In genomic region chr2:6773694-6774044, GRCh38 we compare ENCODE assay signal across 16 cellular contexts.
"Had no signal": no experiment of that assay in that cellular context is flagged by ENCODE, and none has a peak within 500 bp of the region (broad histone marks: within the 10 kb centered on the region; RNA-seq: fewer than 3 reads in every experiment).

No MANE protein-coding gene starts in this region.

- H3K4me1 ChIP-seq: pancreas, psoas muscle, uterus had no signal

- H3K9me3 ChIP-seq: left ventricle myocardium inferior, pancreas, psoas muscle, tibial nerve, uterus had no signal

- H3K36me3 ChIP-seq: cardiac muscle cell, left ventricle myocardium inferior, pancreas, tibial nerve, uterus had no signal

- DNase-seq: cortex of kidney had no signal

- H3K27ac Mint-ChIP-seq: activated CD4-positive, alpha-beta T cell treated with anti-CD3 and anti-CD28 coated beads, Interleukin-2, amount 10 ng/mL, durations not matched to agents 7 days and 5 days; activated CD8-positive, alpha-beta memory T cell treated with anti-CD3 and anti-CD28 coated beads, Interleukin-2, amount 10 ng/mL, durations not matched to agents 7 days and 5 days; activated CD8-positive, alpha-beta T cell treated with anti-CD3 and anti-CD28 coated beads for 36 hours; activated naive CD8-positive, alpha-beta T cell treated with anti-CD3 and anti-CD28 coated beads, Interleukin-2, amount 50 U/mL, for 24 hours; activated T-helper 1 cell treated with anti-CD3 and anti-CD28 coated beads, Interleukin-12 subunit alpha, Interleukin-12 subunit beta, Interleukin-2, Interleukin-4 antibody, amounts not matched to agents 30 ng/mL and 10 ng/mL and 1 ng/mL, durations not matched to agents 14 hours and 24 hours and 36 hours; natural killer cell; stimulated activated effector memory CD8-positive, alpha-beta T cell treated with anti-CD3 and anti-CD28 coated beads, Interleukin-12 subunit alpha, Interleukin-12 subunit beta, amount 100 ng/mL, for 72 hours; stimulated activated naive CD8-positive, alpha-beta T cell treated with anti-CD3 and anti-CD28 coated beads, Interleukin-15, amount 100 ng/mL, for 72 hours; T-helper 2 cell treated with Interferon-gamma antibody and Interleukin-4, amounts not matched to agents 5 μg/mL and 100 μg/mL, for 36 hours had no signal

- H3K36me3 Mint-ChIP-seq: activated CD8-positive, alpha-beta memory T cell treated with anti-CD3 and anti-CD28 coated beads, Interleukin-2, amount 10 ng/mL, durations not matched to agents 7 days and 5 days; natural killer cell; stimulated activated effector memory CD8-positive, alpha-beta T cell treated with anti-CD3 and anti-CD28 coated beads, Interleukin-12 subunit alpha, Interleukin-12 subunit beta, amount 100 ng/mL, for 72 hours had no signal

- H3K27me3 ChIP-seq: uterus had no signal

- H3K4me1 Mint-ChIP-seq: activated CD8-positive, alpha-beta memory T cell treated with anti-CD3 and anti-CD28 coated beads, Interleukin-2, amount 10 ng/mL, durations not matched to agents 7 days and 5 days had no signal

- H3K4me3 Mint-ChIP-seq: activated CD4-positive, alpha-beta T cell treated with anti-CD3 and anti-CD28 coated beads, Interleukin-2, amount 10 ng/mL, durations not matched to agents 7 days and 5 days; activated CD8-positive, alpha-beta memory T cell treated with anti-CD3 and anti-CD28 coated beads, Interleukin-2, amount 10 ng/mL, durations not matched to agents 7 days and 5 days; activated CD8-positive, alpha-beta T cell treated with anti-CD3 and anti-CD28 coated beads for 36 hours; activated naive CD8-positive, alpha-beta T cell treated with anti-CD3 and anti-CD28 coated beads, Interleukin-2, amount 50 U/mL, for 24 hours; activated T-helper 1 cell treated with anti-CD3 and anti-CD28 coated beads, Interleukin-12 subunit alpha, Interleukin-12 subunit beta, Interleukin-2, Interleukin-4 antibody, amounts not matched to agents 30 ng/mL and 10 ng/mL and 1 ng/mL, durations not matched to agents 14 hours and 24 hours and 36 hours; natural killer cell; T-helper 2 cell treated with Interferon-gamma antibody and Interleukin-4, amounts not matched to agents 5 μg/mL and 100 μg/mL, for 36 hours had no signal

- H3K27ac ChIP-seq: cardiac muscle cell, left ventricle myocardium inferior, pancreas, psoas muscle, tibial nerve, uterus had no signal

- H3K9me3 Mint-ChIP-seq: activated CD4-positive, alpha-beta T cell treated with anti-CD3 and anti-CD28 coated beads, Interleukin-2, amount 10 ng/mL, durations not matched to agents 7 days and 5 days; activated CD8-positive, alpha-beta T cell treated with anti-CD3 and anti-CD28 coated beads for 36 hours; activated naive CD8-positive, alpha-beta T cell treated with anti-CD3 and anti-CD28 coated beads, Interleukin-2, amount 50 U/mL, for 24 hours; activated T-helper 1 cell treated with anti-CD3 and anti-CD28 coated beads, Interleukin-12 subunit alpha, Interleukin-12 subunit beta, Interleukin-2, Interleukin-4 antibody, amounts not matched to agents 30 ng/mL and 10 ng/mL and 1 ng/mL, durations not matched to agents 14 hours and 24 hours and 36 hours; natural killer cell; stimulated activated effector memory CD8-positive, alpha-beta T cell treated with anti-CD3 and anti-CD28 coated beads, Interleukin-12 subunit alpha, Interleukin-12 subunit beta, amount 100 ng/mL, for 72 hours; stimulated activated naive CD8-positive, alpha-beta T cell treated with anti-CD3 and anti-CD28 coated beads, Interleukin-15, amount 100 ng/mL, for 72 hours; T-helper 2 cell treated with Interferon-gamma antibody and Interleukin-4, amounts not matched to agents 5 μg/mL and 100 μg/mL, for 36 hours had no signal

- H3K4me3 ChIP-seq: cardiac muscle cell, psoas muscle, uterus had no signal
